1 cellular context compared by ENCODE assay signal in the genomic region with DNA sequence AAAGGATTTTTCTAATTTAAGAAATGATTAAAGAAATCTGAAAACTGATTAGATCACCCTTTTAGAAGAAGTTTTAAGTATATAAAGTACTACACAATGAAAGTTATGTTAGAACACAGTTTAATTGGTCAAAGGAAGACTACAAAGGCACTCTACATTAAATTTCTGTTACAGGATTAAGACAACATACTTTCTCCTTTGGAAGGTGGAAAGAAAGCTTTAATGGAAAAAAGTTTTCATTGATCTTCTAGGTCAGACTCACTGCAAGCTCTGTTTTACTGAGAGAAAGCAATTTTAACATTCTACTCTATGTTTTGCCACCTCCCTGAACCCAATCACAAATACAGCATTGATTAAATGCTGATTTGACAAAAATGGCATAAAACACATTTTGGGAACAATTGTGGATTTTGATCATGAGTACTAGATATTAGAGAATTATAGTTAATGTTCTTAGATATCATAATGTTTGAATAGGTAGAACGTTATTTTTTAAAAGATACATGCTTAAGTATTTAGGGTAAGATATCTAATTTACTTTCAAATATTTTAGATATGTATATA.
TF ChIP-seq lines count a peak whose summit lies in the region.

No MANE protein-coding gene starts in this region.

TF ChIP-seq in H1, 55 proteins besides CTCF, POLR2A, EP300 and RAD21:
- no peak for TF ChIP-seq TBP (IDR thresholded peaks at IDR 0.05; ENCODE audit: low read depth, low read length)
- TF ChIP-seq MAFK (IDR thresholded peaks at IDR 0.05; ENCODE audit: low read depth, low read length) = peak; percentile 87; the same call in 1 of the 2 replicates
